1 cellular context compared by ENCODE assay signal in the genomic region with DNA sequence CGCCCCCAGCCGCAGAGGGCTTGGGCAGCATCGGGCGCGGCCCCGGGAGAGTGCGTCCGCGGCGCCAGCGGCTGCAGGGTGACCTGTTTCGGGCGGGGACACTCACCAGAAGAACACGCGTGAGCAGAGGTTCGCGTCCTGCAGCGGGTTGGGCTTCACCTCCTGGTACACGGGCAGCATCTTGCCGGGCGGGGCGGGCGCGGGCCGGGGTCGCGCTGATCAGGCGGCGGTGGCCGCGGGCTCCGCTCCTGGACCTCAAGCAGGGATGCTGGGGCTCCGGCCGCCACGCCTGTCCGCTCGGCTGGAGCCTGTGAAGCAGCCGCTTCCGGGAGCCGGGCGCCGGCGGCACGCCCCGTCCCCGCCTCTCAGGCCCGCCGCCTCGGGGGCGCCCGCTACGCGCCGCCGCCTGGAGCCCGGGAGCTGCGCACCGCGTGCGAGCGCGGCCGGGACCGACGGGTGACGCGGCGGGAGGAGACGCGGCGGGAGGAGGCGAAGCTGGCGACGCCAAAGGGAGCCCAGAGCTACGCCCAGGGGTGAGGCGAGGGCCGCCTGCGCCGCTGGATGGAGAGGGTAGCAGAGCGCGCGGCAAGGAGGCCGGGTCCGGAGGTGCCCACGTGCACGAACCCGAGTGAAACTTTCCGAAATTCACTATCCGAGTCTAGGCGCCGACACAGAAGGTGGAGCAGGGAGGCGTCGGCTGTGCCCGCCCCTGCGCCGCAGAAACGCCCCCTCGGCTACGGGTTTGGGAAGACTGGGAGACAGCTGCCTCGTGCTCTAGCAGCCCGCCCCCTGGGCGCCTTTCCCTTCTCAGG.
TF ChIP-seq lines count a peak whose summit lies in the region.

A gene with protein sequence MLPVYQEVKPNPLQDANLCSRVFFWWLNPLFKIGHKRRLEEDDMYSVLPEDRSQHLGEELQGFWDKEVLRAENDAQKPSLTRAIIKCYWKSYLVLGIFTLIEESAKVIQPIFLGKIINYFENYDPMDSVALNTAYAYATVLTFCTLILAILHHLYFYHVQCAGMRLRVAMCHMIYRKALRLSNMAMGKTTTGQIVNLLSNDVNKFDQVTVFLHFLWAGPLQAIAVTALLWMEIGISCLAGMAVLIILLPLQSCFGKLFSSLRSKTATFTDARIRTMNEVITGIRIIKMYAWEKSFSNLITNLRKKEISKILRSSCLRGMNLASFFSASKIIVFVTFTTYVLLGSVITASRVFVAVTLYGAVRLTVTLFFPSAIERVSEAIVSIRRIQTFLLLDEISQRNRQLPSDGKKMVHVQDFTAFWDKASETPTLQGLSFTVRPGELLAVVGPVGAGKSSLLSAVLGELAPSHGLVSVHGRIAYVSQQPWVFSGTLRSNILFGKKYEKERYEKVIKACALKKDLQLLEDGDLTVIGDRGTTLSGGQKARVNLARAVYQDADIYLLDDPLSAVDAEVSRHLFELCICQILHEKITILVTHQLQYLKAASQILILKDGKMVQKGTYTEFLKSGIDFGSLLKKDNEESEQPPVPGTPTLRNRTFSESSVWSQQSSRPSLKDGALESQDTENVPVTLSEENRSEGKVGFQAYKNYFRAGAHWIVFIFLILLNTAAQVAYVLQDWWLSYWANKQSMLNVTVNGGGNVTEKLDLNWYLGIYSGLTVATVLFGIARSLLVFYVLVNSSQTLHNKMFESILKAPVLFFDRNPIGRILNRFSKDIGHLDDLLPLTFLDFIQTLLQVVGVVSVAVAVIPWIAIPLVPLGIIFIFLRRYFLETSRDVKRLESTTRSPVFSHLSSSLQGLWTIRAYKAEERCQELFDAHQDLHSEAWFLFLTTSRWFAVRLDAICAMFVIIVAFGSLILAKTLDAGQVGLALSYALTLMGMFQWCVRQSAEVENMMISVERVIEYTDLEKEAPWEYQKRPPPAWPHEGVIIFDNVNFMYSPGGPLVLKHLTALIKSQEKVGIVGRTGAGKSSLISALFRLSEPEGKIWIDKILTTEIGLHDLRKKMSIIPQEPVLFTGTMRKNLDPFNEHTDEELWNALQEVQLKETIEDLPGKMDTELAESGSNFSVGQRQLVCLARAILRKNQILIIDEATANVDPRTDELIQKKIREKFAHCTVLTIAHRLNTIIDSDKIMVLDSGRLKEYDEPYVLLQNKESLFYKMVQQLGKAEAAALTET (N-terminal part only) (minus strand): TSS at position 317 of the 812 bp plus-strand sequence. CDS start 137 bp downstream, at position 180.

TF ChIP-seq in WTC11, 78 proteins besides CTCF, POLR2A, EP300 and RAD21 (continued from another document and continues in another):
- TF ChIP-seq E2F4 (CRISPR knock-in tag; IDR thresholded peaks at IDR 0.05; ENCODE audit: borderline replicate concordance, low read depth) (no peak; the same call in 1 of the 2 replicates), MXD4 (CRISPR knock-in tag; IDR thresholded peaks at IDR 0.05; ENCODE audit: borderline replicate concordance) (no peak), E2F1 (CRISPR knock-in tag; IDR thresholded peaks at IDR 0.05) (peak; percentile 71), FOXJ3 (CRISPR knock-in tag; IDR thresholded peaks at IDR 0.05; ENCODE audit: borderline replicate concordance) (no peak), SMAD4 (CRISPR knock-in tag; IDR thresholded peaks at IDR 0.05) (no peak), ZNF138 (CRISPR knock-in tag; conservative IDR thresholded peaks at IDR 0.05) (no peak), ZNF532 (CRISPR knock-in tag; IDR thresholded peaks at IDR 0.05; ENCODE audit: borderline replicate concordance) (no peak), CREB1 (CRISPR knock-in tag; IDR thresholded peaks at IDR 0.05) (no peak; the same call in 1 of the 2 replicates), ATF3 (CRISPR knock-in tag; conservative IDR thresholded peaks at IDR 0.05) (no peak), KAT7 (CRISPR knock-in tag; IDR thresholded peaks at IDR 0.05; ENCODE audit: borderline replicate concordance) (peak; percentile 90; the same call in 1 of the 2 replicates), CBFB (CRISPR knock-in tag; IDR thresholded peaks at IDR 0.05; ENCODE audit: low read depth) (peak; percentile 69), ERG (CRISPR knock-in tag; IDR thresholded peaks at IDR 0.05) (no peak), ATF1 (CRISPR knock-in tag; IDR thresholded peaks at IDR 0.05) (0 out of 2 replicates have a peak, but pooled peaks have one; percentile 72), JAZF1 (CRISPR knock-in tag; IDR thresholded peaks at IDR 0.05) (no peak), ZNF423 (CRISPR knock-in tag; IDR thresholded peaks at IDR 0.05) (peak; percentile 27; the same call in 1 of the 2 replicates), NR2C2 (CRISPR knock-in tag; IDR thresholded peaks at IDR 0.05) (no peak), STAT6 (CRISPR knock-in tag; conservative IDR thresholded peaks at IDR 0.05; ENCODE audit: low read depth) (no peak), ZNF232 (CRISPR knock-in tag; IDR thresholded peaks at IDR 0.05) (peak; percentile 95), ZBTB21 (CRISPR knock-in tag; IDR thresholded peaks at IDR 0.05; ENCODE audit: borderline replicate concordance) (no peak), NFYB (CRISPR knock-in tag; conservative IDR thresholded peaks at IDR 0.05; ENCODE audit: low read depth) (0 out of 2 replicates have a peak, but pooled peaks have one; percentile 17), E2F5 (CRISPR knock-in tag; IDR thresholded peaks at IDR 0.05) (peak; percentile 88; the same call in 1 of the 2 replicates), NFE2L1 (CRISPR knock-in tag; IDR thresholded peaks at IDR 0.05) (peak; percentile 80; the same call in 1 of the 2 replicates), ZMAT4 (CRISPR knock-in tag; IDR thresholded peaks at IDR 0.05) (no peak)
- TF ChIP-seq, protein P1, sequence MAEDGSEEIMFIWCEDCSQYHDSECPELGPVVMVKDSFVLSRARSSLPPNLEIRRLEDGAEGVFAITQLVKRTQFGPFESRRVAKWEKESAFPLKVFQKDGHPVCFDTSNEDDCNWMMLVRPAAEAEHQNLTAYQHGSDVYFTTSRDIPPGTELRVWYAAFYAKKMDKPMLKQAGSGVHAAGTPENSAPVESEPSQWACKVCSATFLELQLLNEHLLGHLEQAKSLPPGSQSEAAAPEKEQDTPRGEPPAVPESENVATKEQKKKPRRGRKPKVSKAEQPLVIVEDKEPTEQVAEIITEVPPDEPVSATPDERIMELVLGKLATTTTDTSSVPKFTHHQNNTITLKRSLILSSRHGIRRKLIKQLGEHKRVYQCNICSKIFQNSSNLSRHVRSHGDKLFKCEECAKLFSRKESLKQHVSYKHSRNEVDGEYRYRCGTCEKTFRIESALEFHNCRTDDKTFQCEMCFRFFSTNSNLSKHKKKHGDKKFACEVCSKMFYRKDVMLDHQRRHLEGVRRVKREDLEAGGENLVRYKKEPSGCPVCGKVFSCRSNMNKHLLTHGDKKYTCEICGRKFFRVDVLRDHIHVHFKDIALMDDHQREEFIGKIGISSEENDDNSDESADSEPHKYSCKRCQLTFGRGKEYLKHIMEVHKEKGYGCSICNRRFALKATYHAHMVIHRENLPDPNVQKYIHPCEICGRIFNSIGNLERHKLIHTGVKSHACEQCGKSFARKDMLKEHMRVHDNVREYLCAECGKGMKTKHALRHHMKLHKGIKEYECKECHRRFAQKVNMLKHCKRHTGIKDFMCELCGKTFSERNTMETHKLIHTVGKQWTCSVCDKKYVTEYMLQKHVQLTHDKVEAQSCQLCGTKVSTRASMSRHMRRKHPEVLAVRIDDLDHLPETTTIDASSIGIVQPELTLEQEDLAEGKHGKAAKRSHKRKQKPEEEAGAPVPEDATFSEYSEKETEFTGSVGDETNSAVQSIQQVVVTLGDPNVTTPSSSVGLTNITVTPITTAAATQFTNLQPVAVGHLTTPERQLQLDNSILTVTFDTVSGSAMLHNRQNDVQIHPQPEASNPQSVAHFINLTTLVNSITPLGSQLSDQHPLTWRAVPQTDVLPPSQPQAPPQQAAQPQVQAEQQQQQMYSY (CRISPR knock-in tag; IDR thresholded peaks at IDR 0.05), result no peak
- TF ChIP-seq, protein P2, sequence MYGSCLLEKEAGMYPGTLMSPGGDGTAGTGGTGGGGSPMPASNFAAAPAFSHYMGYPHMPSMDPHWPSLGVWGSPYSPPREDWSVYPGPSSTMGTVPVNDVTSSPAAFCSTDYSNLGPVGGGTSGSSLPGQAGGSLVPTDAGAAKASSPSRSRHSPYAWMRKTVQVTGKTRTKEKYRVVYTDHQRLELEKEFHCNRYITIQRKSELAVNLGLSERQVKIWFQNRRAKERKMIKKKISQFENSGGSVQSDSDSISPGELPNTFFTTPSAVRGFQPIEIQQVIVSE (CRISPR knock-in tag; IDR thresholded peaks at IDR 0.05; ENCODE audit: borderline replicate concordance), result no peak
